Comparison of ENCODE assay signal across 2 cellular contexts in the genomic region with DNA sequence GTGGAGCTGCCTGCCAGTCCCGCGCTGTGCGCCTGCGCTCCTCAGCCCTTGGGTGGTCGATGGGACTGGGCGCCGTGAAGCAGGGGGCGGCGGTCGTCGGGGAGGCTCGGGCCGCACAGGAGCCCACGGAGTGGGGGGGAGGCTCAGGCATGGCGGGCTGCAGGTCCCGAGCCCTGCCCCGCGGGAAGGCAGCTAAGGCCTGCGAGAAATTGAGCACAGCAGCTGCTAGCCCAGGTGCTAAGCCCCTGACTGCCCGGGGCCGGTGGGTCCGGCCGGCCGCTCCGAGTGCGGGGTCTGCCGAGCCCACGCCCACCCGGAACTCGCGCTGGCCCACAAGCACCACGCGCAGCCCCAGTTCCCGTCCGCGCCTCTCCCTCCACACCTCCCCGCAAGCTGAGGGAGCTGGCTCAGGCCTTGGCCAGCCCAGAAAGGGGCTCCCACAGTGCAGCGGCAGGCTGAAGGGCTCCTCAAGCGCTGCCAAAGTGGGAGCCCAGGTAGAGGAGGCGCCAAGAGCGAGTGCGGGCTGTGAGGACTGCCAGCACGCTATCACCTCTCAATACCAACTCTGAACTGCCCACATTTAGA. TPM values are rescaled to one million over a fixed set of nuclear protein-coding genes. Genes with fewer than 3 reads are reported as not detected.
"Had no signal": no experiment of that assay in that cellular context is flagged by ENCODE, and none has a peak within 500 bp of the region (broad histone marks: within the 10 kb centered on the region; RNA-seq: fewer than 3 reads in every experiment).

No MANE protein-coding gene starts in this region.

RNA-seq across cellular contexts. Expression of gene PRKAR2B, which starts 2.1 kb away (rescaled TPM):
- total RNA-seq: HepG2, HT-29 had no signal
- polyA plus RNA-seq: HepG2 had no signal
